Comparison of ENCODE assay signal across 9 cellular contexts in the genomic region with DNA sequence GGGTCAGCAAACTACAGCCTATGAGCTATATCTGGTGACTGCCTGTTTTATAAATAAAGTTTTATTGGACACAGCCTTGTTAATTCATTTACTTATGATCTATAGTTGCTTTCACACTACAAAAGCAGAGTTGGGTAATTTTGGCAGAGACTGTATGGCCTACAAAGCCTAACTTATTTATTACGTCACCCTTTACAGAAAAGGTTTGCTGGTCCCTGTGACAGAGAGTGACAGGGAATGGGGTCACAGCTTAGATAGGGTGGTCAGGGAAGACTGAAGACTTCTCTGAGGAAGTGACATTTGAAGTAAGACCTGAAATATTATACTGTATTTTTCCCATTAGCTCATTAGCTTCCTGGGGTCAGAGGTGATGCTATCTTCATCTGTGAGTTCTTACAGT.
"Had no signal": no experiment of that assay in that cellular context is flagged by ENCODE, and none has a peak within 500 bp of the region (broad histone marks: within the 10 kb centered on the region; RNA-seq: fewer than 3 reads in every experiment).

No MANE protein-coding gene starts in this region.

- H3K9ac ChIP-seq: GM23248 had no signal

- DNase-seq: GM23248, GOT3, H7, HFFc6, Kasumi-1, KG1 had no signal

- H3K4me1 ChIP-seq: HAP-1 had no signal

- H3K9me3 ChIP-seq: HAP-1 had no signal

- H3K4me3 ChIP-seq: GM23248, HAP-1 had no signal

- ATAC-seq: HCT116 had no signal

- H2AFZ ChIP-seq: GM23248 had no signal

- H3K36me3 ChIP-seq: HAP-1 had no signal

- H3K27ac ChIP-seq: GM23248 had no signal

- FAIRE-seq: HTR-8/SVneo had no signal
